13 cellular contexts compared by ENCODE assay signal in the genomic region with DNA sequence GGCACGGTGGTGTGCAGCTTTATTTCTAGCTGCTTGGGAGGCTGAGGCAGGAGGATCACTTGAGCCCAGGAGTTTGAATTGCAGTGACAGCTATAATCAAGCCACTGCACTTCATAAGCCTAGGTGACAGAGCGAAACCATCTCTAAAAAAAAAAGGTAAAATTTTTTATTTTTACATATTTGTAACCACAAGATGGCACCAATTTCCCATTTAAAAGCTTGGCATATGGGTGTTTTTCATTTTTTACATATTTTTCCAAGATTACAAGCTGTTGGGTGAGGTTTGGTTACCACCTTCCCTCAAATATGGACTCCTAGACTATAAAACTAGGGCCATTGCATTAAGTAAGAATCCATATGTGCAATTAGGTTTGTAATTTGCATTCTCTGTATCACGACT.
DNase-seq lines count a peak whose midpoint lies in the region; ATAC-seq and TF ChIP-seq lines count a peak whose summit lies in the region.
"Had no signal": no experiment of that assay in that cellular context is flagged by ENCODE, and none has a peak within 500 bp of the region (broad histone marks: within the 10 kb centered on the region; RNA-seq: fewer than 3 reads in every experiment).

No MANE protein-coding gene starts in this region.

- TF ChIP-seq EP300 in stomach (IDR thresholded peaks at IDR 0.05) = no peak

- intact Hi-C loops in Panc1 (cut with micrococcal nuclease; ENCODE audit: unreplicated experiment) (no loop called here), stomach (cut with DNase I; ENCODE audit: low total_unique reads) (no loop called here)

- TF ChIP-seq POLR2A in stomach (IDR thresholded peaks at IDR 0.05) = no peak

- H3K27ac ChIP-seq in AG04450 (ENCODE audit: low read depth, low read length) (no peak overlapping the region), Panc1 (ENCODE audit: low read length) (no peak overlapping the region), stomach (no peak overlapping the region)

- H3K4me1 ChIP-seq in Panc1 (ENCODE audit: control insufficient read depth, insufficient read depth, low read length) (no peaks in the 10 kb centered on the region), stomach (no peaks in the 10 kb centered on the region)

- in situ Hi-C loops in Panc1 (cut with HindIII; ENCODE audit: low pct_unique_long_range_greater_than_20kb, low sequenced_read_pairs) = no loop called here

- H3K27me3 ChIP-seq in AG04450 (ENCODE audit: control insufficient read depth, insufficient read depth, low read length) (no peaks in the 10 kb centered on the region), Panc1 (ENCODE audit: control insufficient read depth, insufficient read depth, low read length) (no peaks in the 10 kb centered on the region), stomach (no peaks in the 10 kb centered on the region)

- CTCF ChIA-PET in AG04450 (lab: Charles Lee) = interaction anchor here (0.7 to 1.8 kb wide), 7 partner anchors 9 to 1024 kb away, joined by 3 to 14 read pairs (median 4); partner anchors contain the start of gene RAB18
- CTCF ChIA-PET in Panc1 (lab: Charles Lee) = no interaction called here

- H3K9me3 ChIP-seq in AG04450 (ENCODE audit: control insufficient read depth, insufficient read depth, low read length) (no peaks in the 10 kb centered on the region), Panc1 (ENCODE audit: control insufficient read depth, insufficient read depth, low read depth, low read length) (no peaks in the 10 kb centered on the region), stomach (no peaks in the 10 kb centered on the region)

- H3K36me3 ChIP-seq in Panc1 (ENCODE audit: control insufficient read depth, insufficient read depth, low read length) (no peaks in the 10 kb centered on the region), stomach (no peaks in the 10 kb centered on the region)

- H3K4me3 ChIP-seq in AG04450 (ENCODE audit: low read depth, low read length) (no peak overlapping the region), Panc1 (ENCODE audit: low read depth in 2 of 2, low read length in 2 of 2) (no peak overlapping the region), fibroblast of pulmonary artery (replicated peaks; ENCODE audit: low read depth, low read length) (no peak overlapping the region), stomach (no peak overlapping the region)

- DNase-seq in AG04450 (ENCODE audit: low read depth, low spot score) (no peak), GM03348 (ENCODE audit: low spot score) (peak; percentile 34), Panc1 (ENCODE audit: low read depth, low spot score) (no peak), fibroblast of pulmonary artery (ENCODE audit: low read depth) (peak; percentile 15), NCI-H187 (lab: John Stamatoyannopoulos, UW) (no peak), stomach (no peak)
- DNase-seq in stimulated activated CD4-positive, alpha-beta T cell treated with anti-CD3 and anti-CD28 coated beads, Interleukin-12 subunit alpha, Interleukin-12 subunit beta, amount 100 ng/mL, for 4 hours = no peak
- DNase-seq: activated CD8-positive, alpha-beta memory T cell treated with anti-CD3 and anti-CD28 coated beads, Interleukin-2, amount 50 U/mL, for 48 hours; mesendoderm; NCI-H226; T-helper 1 cell had no signal

- POLR2A ChIA-PET in AG04450 (lab: Yijun Ruan, JAX) (no interaction called here), Panc1 (lab: Charles Lee) (no interaction called here)

- no peak for ATAC-seq in Panc1
- ATAC-seq in HG02840 (IDR thresholded peaks at IDR 0.05; ENCODE audit: low FRiP score, unreplicated experiment) = no peak
- ATAC-seq: stimulated activated effector memory CD8-positive, alpha-beta T cell treated with anti-CD3 and anti-CD28 coated beads, Interleukin-12 subunit alpha, Interleukin-12 subunit beta, amount 100 ng/mL, for 72 hours had no signal

- 71 to 89% (median 80%) methylated on average over 3 of the region's 3 CpGs for WGBS in stomach, 5 donors

- no TSS peak for BruUV-seq in Panc1 (replicated peaks; lab: Mats Ljungman, UMichigan)

- TF ChIP-seq CTCF in AG04450 (IDR thresholded peaks at IDR 0.05; ENCODE audit: low read depth, low read length) = peak; percentile 32
- TF ChIP-seq CTCF in Panc1 (IDR thresholded peaks at IDR 0.05) = peak; percentile 36
- peak; percentile 22 for TF ChIP-seq CTCF in fibroblast of pulmonary artery (IDR thresholded peaks at IDR 0.05; ENCODE audit: low read length, missing control alignments)
- TF ChIP-seq CTCF in stomach (IDR thresholded peaks at IDR 0.05) = no peak

Comparison
In these comparisons a context has a peak if more than half of its experiments do, and no peak if none do; other contexts are left out.
1. DNase-seq: peak in GM03348 (single experiment) and fibroblast of pulmonary artery (single experiment); none in AG04450 (single experiment), Panc1 (single experiment), NCI-H187 (0 of 2), stomach (single experiment) and stimulated activated CD4-positive, alpha-beta T cell treated with anti-CD3 and anti-CD28 coated beads, Interleukin-12 subunit alpha, Interleukin-12 subunit beta, amount 100 ng/mL, for 4 hours (single experiment).
2. CTCF ChIP-seq: peak in AG04450 (single experiment), Panc1 (single experiment) and fibroblast of pulmonary artery (single experiment); none in stomach (0 of 7).